Comparison of ENCODE assay signal across 24 cellular contexts in genomic region chr6:150730801-150731445, GRCh38.
"Had no signal": no experiment of that assay in that cellular context is flagged by ENCODE, and none has a peak within 500 bp of the region (broad histone marks: within the 10 kb centered on the region; RNA-seq: fewer than 3 reads in every experiment).

No MANE protein-coding gene starts in this region.

- ATAC-seq: activated CD4-positive, alpha-beta T cell treated with anti-CD3 and anti-CD28 coated beads for 36 hours; activated T-cell treated with anti-CD3 and anti-CD28 coated beads, Interleukin-2, amount 50 U/mL, for 4 hours; effector memory CD8-positive, alpha-beta T cell; gastroesophageal sphincter; heart left ventricle; naive thymus-derived CD4-positive, alpha-beta T cell; stimulated activated naive B cell treated with anti-CD40 and anti-IgM and Interleukin-4, amounts not matched to agents 10 μg/mL and 1 μg/mL and 100 μg/mL, for 72 hours had no signal

- H3K9me3 ChIP-seq: esophagus muscularis mucosa, gastroesophageal sphincter, heart left ventricle, sigmoid colon, uterus had no signal

- H3K36me3 ChIP-seq: sigmoid colon, uterus had no signal

- DNase-seq: activated B cell treated with CpG ODN at 0.5 μM for 24 hours; activated CD4-positive, alpha-beta T cell treated with anti-CD3 and anti-CD28 coated beads for 36 hours; activated CD4-positive, alpha-beta T cell treated with anti-CD3 and anti-CD28 coated beads, Interleukin-2, amount 50 U/mL, for 4 hours; activated CD8-positive, alpha-beta memory T cell treated with anti-CD3 and anti-CD28 coated beads for 24 hours; activated CD8-positive, alpha-beta memory T cell treated with anti-CD3 and anti-CD28 coated beads, Interleukin-2, amount 50 U/mL, for 48 hours; activated naive CD4-positive, alpha-beta T cell; activated T-cell treated with anti-CD3 and anti-CD28 coated beads, Interleukin-2, amount 50 U/mL, for 4 hours; central memory CD4-positive, alpha-beta T cell; dorsolateral prefrontal cortex; effector memory CD8-positive, alpha-beta T cell; heart left ventricle; mesenchymal stem cell; naive thymus-derived CD4-positive, alpha-beta T cell; occipital lobe; posterior cingulate gyrus; sigmoid colon; stimulated activated CD4-positive, alpha-beta T cell treated with anti-CD3 and anti-CD28 coated beads, Interleukin-15, amount 100 ng/mL, for 24 hours; stimulated activated CD8-positive, alpha-beta memory T cell treated with anti-CD3 and anti-CD28 coated beads, Interleukin-4, amount 100 ng/mL, for 48 hours; stimulated activated naive B cell treated with anti-CD40 and anti-IgM and Interleukin-4, amounts not matched to agents 10 μg/mL and 1 μg/mL and 100 μg/mL, for 72 hours; trophoblast cell; uterus had no signal

- H3K4me3 ChIP-seq: dorsolateral prefrontal cortex, esophagus muscularis mucosa, gastroesophageal sphincter, heart left ventricle, sigmoid colon, smooth muscle cell, uterus had no signal

- H3K27ac ChIP-seq: dorsolateral prefrontal cortex, esophagus muscularis mucosa, gastroesophageal sphincter, heart left ventricle, sigmoid colon, uterus had no signal
